Comparison of ENCODE assay signal across 13 cellular contexts in genomic region chr11:66247295-66247694, GRCh38. TPM values are rescaled to one million over a fixed set of nuclear protein-coding genes. Genes with fewer than 3 reads are reported as not detected.
"Had no signal": no experiment of that assay in that cellular context is flagged by ENCODE, and none has a peak within 500 bp of the region (broad histone marks: within the 10 kb centered on the region; RNA-seq: fewer than 3 reads in every experiment).

No MANE protein-coding gene starts in this region.

- H3K9me3 ChIP-seq: body of pancreas, right atrium auricular region, thyroid gland had no signal

- H3K27me3 ChIP-seq: body of pancreas, hepatocyte, right atrium auricular region, thyroid gland had no signal

- H3K27ac ChIP-seq: body of pancreas, hepatocyte, right atrium auricular region, skin epidermis, thyroid gland had no signal

- H2AFZ ChIP-seq: hepatocyte had no signal

- H3K4me3 ChIP-seq: body of pancreas, hepatocyte, right atrium auricular region, skin epidermis, thyroid gland had no signal

- H3K4me2 ChIP-seq: hepatocyte had no signal

- H3K4me1 ChIP-seq: body of pancreas, right atrium auricular region, thyroid gland had no signal

- ATAC-seq: body of pancreas had no signal

- DNase-seq: activated CD4-positive, alpha-beta T cell treated with anti-CD3 and anti-CD28 coated beads for 1 hour; activated effector memory CD4-positive, alpha-beta T cell treated with anti-CD3 and anti-CD28 coated beads, Interleukin-2, amount 50 U/mL, for 16 hours; body of pancreas; central memory CD4-positive, alpha-beta T cell; effector memory CD4-positive, alpha-beta T cell; posterior cingulate gyrus; stimulated activated CD4-positive, alpha-beta T cell treated with anti-CD3 and anti-CD28 coated beads, Interleukin-4, amount 100 ng/mL, for 4 hours; thyroid gland had no signal

RNA-seq across cellular contexts. Expression of gene CNIH2, which starts 30.7 kb away (rescaled TPM):
- total RNA-seq: liver, right atrium auricular region, thyroid gland had no signal

RNA-seq across cellular contexts. Expression of gene TMEM151A, which starts 44.4 kb away (rescaled TPM):
- total RNA-seq: T-helper 2 cell treated with Interferon-gamma antibody and Interleukin-4, amounts not matched to agents 100 ng/mL and 5 ng/mL, for 36 hours had no signal
